In the genomic region with DNA sequence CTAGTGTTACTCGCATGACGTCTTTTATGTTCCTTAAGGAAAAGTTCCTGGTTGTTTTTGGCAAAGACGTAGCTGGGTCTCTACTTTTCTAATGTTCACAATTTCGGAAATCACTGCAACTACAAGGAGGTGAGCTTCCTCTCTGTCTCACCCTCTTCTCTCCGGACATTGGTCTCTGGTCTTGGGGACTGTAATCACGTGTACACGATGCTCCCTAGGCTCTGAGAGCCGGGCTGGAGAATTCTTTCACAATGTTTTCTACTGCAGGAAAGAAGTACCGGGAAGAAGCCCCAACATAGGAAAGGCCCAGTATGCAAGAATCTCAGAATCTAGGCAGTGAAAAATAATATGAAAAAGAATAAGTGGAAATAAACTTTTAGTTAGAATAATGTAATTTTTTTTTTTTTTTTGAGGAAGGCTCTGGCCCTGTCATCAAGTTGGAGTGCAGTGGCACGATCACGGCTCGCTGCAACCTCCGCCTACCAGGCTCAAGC, we compare ENCODE assay signal across 8 cellular contexts. TPM values are rescaled to one million over a fixed set of nuclear protein-coding genes. Genes with fewer than 3 reads are reported as not detected.
A peak's percentile ranks its signal among the peaks of the same experiment; 100 is the strongest.
DNase-seq lines count a peak whose midpoint lies in the region; ATAC-seq and TF ChIP-seq lines count a peak whose summit lies in the region.

No MANE protein-coding gene starts in this region.

- ATAC-seq in HG02970 (IDR thresholded peaks at IDR 0.05; ENCODE audit: low FRiP score, unreplicated experiment) (no peak), HG03354 (IDR thresholded peaks at IDR 0.05; ENCODE audit: poor library complexity, severe bottlenecking, unreplicated experiment) (no peak)

- H3K27ac Mint-ChIP-seq in Calu3 (ENCODE audit: unreplicated experiment), result peak overlapping the region; percentile 98
- H3K27ac Mint-ChIP-seq in activated T-helper 2 cell treated with anti-CD3 and anti-CD28 coated beads, Interferon-gamma antibody, Interleukin-2, Interleukin-4, amounts not matched to agents 10 μg/mL and 5 μg/mL and 100 μg/mL, durations not matched to agents 14 hours and 24 hours and 36 hours, result peak overlapping the region; percentile 72

- intact Hi-C loops in Calu3 (cut with micrococcal nuclease; ENCODE audit: unreplicated experiment), result no loop called here
- intact Hi-C loops in activated T-helper 2 cell treated with anti-CD3 and anti-CD28 coated beads, Interferon-gamma antibody, Interleukin-2, Interleukin-4, amounts not matched to agents 10 μg/mL and 5 μg/mL and 100 μg/mL, durations not matched to agents 14 hours and 24 hours and 36 hours (cut with micrococcal nuclease), result loop anchor here (1.0 kb wide), 1 partner anchor 56 kb away; no protein-coding TSS in a partner anchor

- H3F3A ChIP-seq in Loucy (ENCODE audit: low read depth), result peaks cover 14% of the 10 kb centered on the region

- no peaks in the 10 kb centered on the region for H3K9me3 Mint-ChIP-seq in Calu3 (ENCODE audit: low read depth, unreplicated experiment)
- H3K9me3 Mint-ChIP-seq in activated T-helper 2 cell treated with anti-CD3 and anti-CD28 coated beads, Interferon-gamma antibody, Interleukin-2, Interleukin-4, amounts not matched to agents 10 μg/mL and 5 μg/mL and 100 μg/mL, durations not matched to agents 14 hours and 24 hours and 36 hours, result no peaks in the 10 kb centered on the region

- peaks cover 11% of the 10 kb centered on the region for H3K27me3 Mint-ChIP-seq in Calu3 (ENCODE audit: unreplicated experiment)
- peaks cover 8% of the 10 kb centered on the region for H3K27me3 Mint-ChIP-seq in activated T-helper 2 cell treated with anti-CD3 and anti-CD28 coated beads, Interferon-gamma antibody, Interleukin-2, Interleukin-4, amounts not matched to agents 10 μg/mL and 5 μg/mL and 100 μg/mL, durations not matched to agents 14 hours and 24 hours and 36 hours (ENCODE audit: low read depth)

- no peaks in the 10 kb centered on the region for H3K36me3 ChIP-seq in Loucy (ENCODE audit: insufficient read depth, low read length)

- BruUV-seq in Calu3 (replicated peaks; lab: Mats Ljungman, UMichigan), result no TSS peak

- no peaks in the 10 kb centered on the region for H3K79me2 ChIP-seq in Loucy (ENCODE audit: insufficient read depth, low read length)

- H3K27me3 ChIP-seq in Loucy (ENCODE audit: insufficient read depth, low read length, poor library complexity, severe bottlenecking), result no peaks in the 10 kb centered on the region

- H3K4me3 ChIP-seq in Loucy (ENCODE audit: low read length, poor library complexity, severe bottlenecking), result peak overlapping the region; percentile 57

- TF ChIP-seq CTCF in Calu3 (IDR thresholded peaks at IDR 0.05; ENCODE audit: unreplicated experiment), result no peak
- no peak for TF ChIP-seq CTCF in Loucy (conservative IDR thresholded peaks at IDR 0.05; ENCODE audit: low read length)

- peaks cover 31% of the 10 kb centered on the region for H3K4me1 Mint-ChIP-seq in Calu3 (ENCODE audit: low read depth, unreplicated experiment)
- peaks cover 39% of the 10 kb centered on the region for H3K4me1 Mint-ChIP-seq in activated T-helper 2 cell treated with anti-CD3 and anti-CD28 coated beads, Interferon-gamma antibody, Interleukin-2, Interleukin-4, amounts not matched to agents 10 μg/mL and 5 μg/mL and 100 μg/mL, durations not matched to agents 14 hours and 24 hours and 36 hours (ENCODE audit: low read depth)

- peak overlapping the region; percentile 89 for H3K4me3 Mint-ChIP-seq in Calu3 (ENCODE audit: low read depth, unreplicated experiment)
- peak overlapping the region; percentile 97 for H3K4me3 Mint-ChIP-seq in activated T-helper 2 cell treated with anti-CD3 and anti-CD28 coated beads, Interferon-gamma antibody, Interleukin-2, Interleukin-4, amounts not matched to agents 10 μg/mL and 5 μg/mL and 100 μg/mL, durations not matched to agents 14 hours and 24 hours and 36 hours (ENCODE audit: low read depth)

- peak overlapping the region; percentile 42; the same call in 1 of the 2 replicates for H2AFZ ChIP-seq in Loucy (ENCODE audit: low read length)

- H3K4me1 ChIP-seq in Loucy (ENCODE audit: insufficient read depth, low read length, poor library complexity, severe bottlenecking), result peaks cover 14% of the 10 kb centered on the region

- H3K36me3 Mint-ChIP-seq in Calu3 (ENCODE audit: insufficient read depth, unreplicated experiment), result peaks cover 50% of the 10 kb centered on the region
- no peaks in the 10 kb centered on the region for H3K36me3 Mint-ChIP-seq in activated T-helper 2 cell treated with anti-CD3 and anti-CD28 coated beads, Interferon-gamma antibody, Interleukin-2, Interleukin-4, amounts not matched to agents 10 μg/mL and 5 μg/mL and 100 μg/mL, durations not matched to agents 14 hours and 24 hours and 36 hours (ENCODE audit: low read depth)

- no peaks in the 10 kb centered on the region for H3K9me2 ChIP-seq in Loucy (replicated peaks; ENCODE audit: low read depth, low read length)

- peak overlapping the region; percentile 91 for H3K4me2 ChIP-seq in Loucy (ENCODE audit: low read depth, low read length, poor library complexity, severe bottlenecking)

- H3K9ac ChIP-seq in Loucy (ENCODE audit: low read depth, low read length, poor library complexity, severe bottlenecking), result no peak overlapping the region

- DNase-seq in Calu3 (peak; percentile 20), medulla oblongata (ENCODE audit: extremely low spot score) (peak; percentile 46), NAMALWA (ENCODE audit: low spot score) (no peak), DMS79 treated with DMSO at 0.1 percent for 48 hours (lab: John Stamatoyannopoulos, UW) (no peak)
- no peak for DNase-seq in activated T-helper 2 cell treated with anti-CD3 and anti-CD28 coated beads, Interferon-gamma antibody, Interleukin-2, Interleukin-4, amounts not matched to agents 10 μg/mL and 5 μg/mL and 100 μg/mL, durations not matched to agents 14 hours and 24 hours and 36 hours (ENCODE audit: low spot score)

- CTCF ChIA-PET in Calu3 (lab: Charles Lee), result interaction anchor here (0.6 to 1.4 kb wide), 3 partner anchors 45 to 77 kb away, joined by 3 to 4 read pairs (median 3); partner anchors contain the start of genes ANKRD34A, LIX1L and POLR3GL

- no peaks in the 10 kb centered on the region for H4K20me1 ChIP-seq in Loucy (ENCODE audit: insufficient read depth, low read length, poor library complexity, severe bottlenecking)

- H3K9me3 ChIP-seq in Loucy (ENCODE audit: insufficient read depth, low read depth, low read length), result no peaks in the 10 kb centered on the region

RNA-seq across cellular contexts. Expression of gene HJV, which starts 13.5 kb away (rescaled TPM):
- total RNA-seq in Calu3 (2022), result not detected in 2 replicates
- total RNA-seq in activated T-helper 2 cell treated with anti-CD3 and anti-CD28 coated beads, Interferon-gamma antibody, Interleukin-2, Interleukin-4, amounts not matched to agents 10 μg/mL and 5 μg/mL and 100 μg/mL, durations not matched to agents 14 hours and 24 hours and 36 hours, result not detected in 2 replicates

RNA-seq across cellular contexts. Expression of gene TXNIP, which starts 38.6 kb away (rescaled TPM):
- 18.5 and 27.3 TPM in 2 replicates for total RNA-seq in Calu3 (2022)
- 37.8 and 39.1 TPM in 2 replicates for total RNA-seq in activated T-helper 2 cell treated with anti-CD3 and anti-CD28 coated beads, Interferon-gamma antibody, Interleukin-2, Interleukin-4, amounts not matched to agents 10 μg/mL and 5 μg/mL and 100 μg/mL, durations not matched to agents 14 hours and 24 hours and 36 hours

Comparison
In these comparisons a context has a peak if more than half of its experiments do, and no peak if none do; other contexts are left out.
1. DNase-seq: peak in Calu3 (single experiment) and medulla oblongata (single experiment); none in activated T-helper 2 cell treated with anti-CD3 and anti-CD28 coated beads, Interferon-gamma antibody, Interleukin-2, Interleukin-4, amounts not matched to agents 10 μg/mL and 5 μg/mL and 100 μg/mL, durations not matched to agents 14 hours and 24 hours and 36 hours (single experiment), NAMALWA (single experiment) and DMS79 treated with DMSO at 0.1 percent for 48 hours (single experiment).